11 cellular contexts compared by ENCODE assay signal in the genomic region with DNA sequence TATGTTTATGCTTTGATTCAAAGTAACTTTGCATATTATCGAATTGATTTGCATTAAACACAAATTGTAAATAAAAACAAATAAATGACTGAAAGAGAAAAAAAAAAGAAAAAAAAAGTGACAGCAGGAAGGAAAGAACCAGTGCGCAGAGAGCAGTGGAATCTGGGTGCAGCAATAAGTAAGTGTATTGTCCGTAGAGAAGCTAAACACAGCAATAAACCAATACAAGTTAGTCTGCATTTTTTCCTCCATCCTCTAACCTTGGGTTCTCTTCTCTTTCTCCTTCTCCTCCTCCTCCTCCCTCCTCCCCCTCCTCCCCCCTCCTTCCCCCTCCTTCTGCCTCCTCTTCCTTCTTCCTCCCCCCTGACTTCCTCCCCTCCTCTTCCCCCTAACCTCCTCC.
"Had no signal": no experiment of that assay in that cellular context is flagged by ENCODE, and none has a peak within 500 bp of the region (broad histone marks: within the 10 kb centered on the region; RNA-seq: fewer than 3 reads in every experiment).

No MANE protein-coding gene starts in this region.

- H3K4me2 ChIP-seq: GM23338 had no signal

- H3K9me3 ChIP-seq: HAP-1 had no signal

- H3K4me3 ChIP-seq: GM23248, GM23338, HAP-1 had no signal

- FAIRE-seq: H1, H54 had no signal

- DNase-seq: GM23248, GOT3, H7, H9, HCEC 1CT, HFFc6 had no signal

- H3K9ac ChIP-seq: GM23248 had no signal

- ATAC-seq: GM23338, HCT116 had no signal

- H3K4me3 Mint-ChIP-seq: GM23338, H9, HFFc6 had no signal

- H3K4me1 ChIP-seq: HAP-1 had no signal

- H3K27ac ChIP-seq: GM23248 had no signal

- H2AFZ ChIP-seq: GM23248, GM23338 had no signal

- H3K36me3 ChIP-seq: HAP-1 had no signal

- H3K9me3 Mint-ChIP-seq: GM23338, H9, HFFc6 had no signal

- H3K27ac Mint-ChIP-seq: GM23338, H9, HFFc6 had no signal
